In genomic region chr10:128263891-128264688, GRCh38 we compare ENCODE assay signal across 8 cellular contexts.
A peak's percentile ranks its signal among the peaks of the same experiment; 100 is the strongest.
DNase-seq lines count a peak whose midpoint lies in the region; ATAC-seq and TF ChIP-seq lines count a peak whose summit lies in the region.

No MANE protein-coding gene starts in this region.

- no peak overlapping the region for H2BK5ac ChIP-seq in mesenchymal stem cell (ENCODE audit: low read depth, low read length, poor library complexity, severe bottlenecking)

- no peak overlapping the region for H3K27ac ChIP-seq in mesenchymal stem cell (ENCODE audit: low read length, poor library complexity, severe bottlenecking)

- H3K14ac ChIP-seq in mesenchymal stem cell (ENCODE audit: low read length in 2 of 2), result no peak overlapping the region

- H3K9me3 ChIP-seq in BE2C (no peaks in the 10 kb centered on the region), mesenchymal stem cell (ENCODE audit: control insufficient read depth, low read length) (no peaks in the 10 kb centered on the region)

- H2AK5ac ChIP-seq in mesenchymal stem cell (ENCODE audit: low read length, severe bottlenecking), result no peak overlapping the region

- peak; percentile 73 for TF ChIP-seq CTCF in BE2C (IDR thresholded peaks at IDR 0.05; ENCODE audit: low read depth, low read length)

- H3K18ac ChIP-seq in mesenchymal stem cell (ENCODE audit: low read depth in 1 of 2, low read length in 2 of 2), result no peak overlapping the region

- H2BK15ac ChIP-seq in mesenchymal stem cell (ENCODE audit: low read depth, poor library complexity, severe bottlenecking), result no peak overlapping the region

- no peak overlapping the region for H3K4ac ChIP-seq in mesenchymal stem cell (ENCODE audit: low read depth in 1 of 2, low read length in 2 of 2)

- H2BK120ac ChIP-seq in mesenchymal stem cell (ENCODE audit: low read depth, low read length), result no peak overlapping the region

- H4K91ac ChIP-seq in mesenchymal stem cell (ENCODE audit: low read length), result no peak overlapping the region

- no peaks in the 10 kb centered on the region for H3K36me3 ChIP-seq in BE2C
- no peaks in the 10 kb centered on the region for H3K36me3 ChIP-seq in mesenchymal stem cell (ENCODE audit: control insufficient read depth in 1 of 2, insufficient read depth in 2 of 2, low read depth in 1 of 2, low read length in 2 of 2)

- H3K4me3 ChIP-seq in BE2C (ENCODE audit: low read depth, low read length) (no peak overlapping the region), mesenchymal stem cell (ENCODE audit: insufficient read depth in 1 of 2, low read depth in 1 of 2, low read length in 2 of 2) (no peak overlapping the region)

- no peak overlapping the region for H2BK12ac ChIP-seq in mesenchymal stem cell (ENCODE audit: low read length in 2 of 2)

- 42% methylated on average over 11 of the region's 13 CpGs for WGBS in mesenchymal stem cell

- H3K23ac ChIP-seq in mesenchymal stem cell (ENCODE audit: low read length in 2 of 2), result no peak overlapping the region

- H3K4me1 ChIP-seq in BE2C (no peaks in the 10 kb centered on the region), mesenchymal stem cell (ENCODE audit: control insufficient read depth, insufficient read depth, low read depth, low read length) (no peaks in the 10 kb centered on the region)

- no peak overlapping the region for H2AFZ ChIP-seq in mesenchymal stem cell (ENCODE audit: low read depth, low read length)

- peak; percentile 59 for ATAC-seq in GM18519 (IDR thresholded peaks at IDR 0.05; ENCODE audit: low FRiP score, unreplicated experiment)
- no peak for ATAC-seq in GM18873 (IDR thresholded peaks at IDR 0.05; ENCODE audit: low FRiP score, unreplicated experiment)

- H4K8ac ChIP-seq in mesenchymal stem cell (ENCODE audit: low read length), result no peak overlapping the region

- peak; percentile 78 for DNase-seq in BE2C
- peak; percentile 11 for DNase-seq in NCI-H1092 (lab: John Stamatoyannopoulos, UW)
- peak; percentile 20 for DNase-seq in activated CD4-positive, alpha-beta T cell treated with anti-CD3 and anti-CD28 coated beads for 1 hour
- peak; percentile 31 to 56 for DNase-seq in dermis microvascular lymphatic vessel endothelial cell (ENCODE audit: low read depth in 2 of 2)
- peak; percentile 38 for DNase-seq in mesenchymal stem cell
- peak in 4 of 6 experiments; percentile 3 to 20 (median 7) for DNase-seq in stimulated activated naive CD4-positive, alpha-beta T cell (lab: John Stamatoyannopoulos, UW)

- no peak overlapping the region for H3K9ac ChIP-seq in mesenchymal stem cell (ENCODE audit: low read length)

- no peaks in the 10 kb centered on the region for H3K79me1 ChIP-seq in mesenchymal stem cell (replicated peaks; ENCODE audit: low read length, poor library complexity, severe bottlenecking)

- no peaks in the 10 kb centered on the region for H3K27me3 ChIP-seq in BE2C
- peaks cover 3 to 54% of the 10 kb centered on the region in 2 experiments for H3K27me3 ChIP-seq in mesenchymal stem cell (ENCODE audit: control insufficient read depth in 1 of 2, insufficient read depth in 1 of 2, low read length in 2 of 2)

- H3K4me2 ChIP-seq in mesenchymal stem cell (ENCODE audit: low read length, poor library complexity, severe bottlenecking), result no peak overlapping the region

Comparison
In these comparisons a context has a peak if more than half of its experiments do, and no peak if none do; other contexts are left out.
1. DNase-seq: peak in every context shown above with its lines; median percentile 78 in BE2C; 44 in dermis microvascular lymphatic vessel endothelial cell; 38 in mesenchymal stem cell; 20 in activated CD4-positive, alpha-beta T cell treated with anti-CD3 and anti-CD28 coated beads for 1 hour; 11 in NCI-H1092; 7 in stimulated activated naive CD4-positive, alpha-beta T cell.